23 cellular contexts compared by ENCODE assay signal in the genomic region with DNA sequence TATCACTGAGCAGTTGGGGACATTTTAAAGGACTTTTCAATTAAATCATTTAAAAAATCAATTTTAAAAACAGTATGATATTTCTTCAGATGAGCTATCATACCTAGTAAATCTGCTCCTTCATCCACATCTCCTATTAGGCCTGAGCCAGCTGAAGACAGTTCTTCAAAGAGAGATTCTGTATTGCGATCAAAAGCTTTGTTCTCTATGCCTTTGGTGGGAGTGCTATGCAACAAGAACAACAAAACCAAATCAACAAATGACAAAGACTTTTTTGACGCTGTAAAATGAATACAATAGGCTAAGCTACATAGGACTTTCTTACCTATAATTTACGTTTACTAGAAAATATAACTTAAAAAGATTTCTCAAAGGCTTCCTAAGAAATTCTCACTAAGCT.
A peak's percentile ranks its signal among the peaks of the same experiment; 100 is the strongest.
DNase-seq lines count a peak whose midpoint lies in the region; ATAC-seq, FAIRE-seq and TF ChIP-seq lines count a peak whose summit lies in the region.
"Had no signal": no experiment of that assay in that cellular context is flagged by ENCODE, and none has a peak within 500 bp of the region (broad histone marks: within the 10 kb centered on the region; RNA-seq: fewer than 3 reads in every experiment).

No MANE protein-coding gene starts in this region.

- H3K79me2 ChIP-seq in GM12878 (ENCODE audit: control insufficient read depth, insufficient read depth, low read length) (no peaks in the 10 kb centered on the region), hepatocyte (peaks cover 2% of the 10 kb centered on the region)

- TF ChIP-seq POLR2A in GM12878 (IDR thresholded peaks at IDR 0.05; ENCODE audit: low read depth, low read length): no peak

- H3K4me1 Mint-ChIP-seq in osteocyte (ENCODE audit: unreplicated experiment): peaks cover 21% of the 10 kb centered on the region
- H3K4me1 Mint-ChIP-seq in activated T-cell treated with anti-CD3 and anti-CD28 coated beads, Interleukin-2, amount 50 U/mL, for 24 hours (ENCODE audit: low read depth): no peaks in the 10 kb centered on the region

- H3K4me3 Mint-ChIP-seq in osteocyte (ENCODE audit: unreplicated experiment): no peak overlapping the region
- H3K4me3 Mint-ChIP-seq in activated T-cell treated with anti-CD3 and anti-CD28 coated beads, Interleukin-2, amount 50 U/mL, for 24 hours: no peak overlapping the region

- BruUV-seq in GM12878 (replicated peaks; lab: Mats Ljungman, UMichigan): no TSS peak

- H3K4me2 ChIP-seq in GM12878 (ENCODE audit: control insufficient read depth, insufficient read depth): no peak overlapping the region
- H3K4me2 ChIP-seq in hepatocyte: no peak overlapping the region
- H3K4me2 ChIP-seq: PC-9 had no signal

- in situ Hi-C loops in GM12878 (cut with MboI): no loop called here

- CTCF ChIA-PET in GM12878 (lab: Yijun Ruan, JAX): interaction anchor here (0.9 to 2.4 kb wide), 11 partner anchors 9 to 162 kb away, joined by 3 to 16 read pairs (median 5); partner anchors contain the start of gene NME1

- H3K27me3 Mint-ChIP-seq in osteocyte (ENCODE audit: unreplicated experiment): no peaks in the 10 kb centered on the region
- H3K27me3 Mint-ChIP-seq in activated T-cell treated with anti-CD3 and anti-CD28 coated beads, Interleukin-2, amount 50 U/mL, for 24 hours: no peaks in the 10 kb centered on the region

- H3K27ac Mint-ChIP-seq in osteocyte (ENCODE audit: unreplicated experiment): peak overlapping the region; percentile 94
- H3K27ac Mint-ChIP-seq in activated T-cell treated with anti-CD3 and anti-CD28 coated beads, Interleukin-2, amount 50 U/mL, for 24 hours: no peak overlapping the region

- RAD21 ChIA-PET in GM12878 (lab: Charles Lee; ENCODE audit: unreplicated experiment): interaction anchor here (0.8 to 1.2 kb wide), 4 partner anchors 12 to 78 kb away, joined by 3 to 5 read pairs (median 3); no protein-coding TSS in a partner anchor

- H3K9me3 Mint-ChIP-seq in osteocyte (ENCODE audit: unreplicated experiment): no peaks in the 10 kb centered on the region
- no peaks in the 10 kb centered on the region for H3K9me3 Mint-ChIP-seq in activated T-cell treated with anti-CD3 and anti-CD28 coated beads, Interleukin-2, amount 50 U/mL, for 24 hours

- H2AFZ ChIP-seq in GM12878 (ENCODE audit: control insufficient read depth, low read depth, low read length) (no peak overlapping the region), hepatocyte (no peak overlapping the region)
- H2AFZ ChIP-seq: PC-9 had no signal

- intact Hi-C loops in GM12878 (cut with micrococcal nuclease; ENCODE audit: unreplicated experiment): no loop called here

- TF ChIP-seq RAD21 in GM12878 (IDR thresholded peaks at IDR 0.05; ENCODE audit: insufficient read depth, low read depth, low read length): no peak

- H3K9me2 ChIP-seq in hepatocyte (replicated peaks; ENCODE audit: insufficient read depth): no peaks in the 10 kb centered on the region

- ATAC-seq in GM12878: no peak
- no peak for ATAC-seq in GM21367 (IDR thresholded peaks at IDR 0.05; ENCODE audit: unreplicated experiment)
- ATAC-seq: HCT116 had no signal

- DNase-seq in Ammon's horn (ENCODE audit: low spot score) (peak; percentile 41), GM12878 (ENCODE audit: low read depth, low spot score) (no peak), hepatocyte (ENCODE audit: low spot score) (no peak), osteocyte (ENCODE audit: extremely low spot score, unreplicated experiment) (no peak), NCI-H2227 (lab: John Stamatoyannopoulos, UW; ENCODE audit: unreplicated experiment) (no peak), DMS79 (lab: John Stamatoyannopoulos, UW) (no peak)
- no peak for DNase-seq in activated T-cell treated with anti-CD3 and anti-CD28 coated beads, Interleukin-2, amount 50 U/mL, for 24 hours
- DNase-seq: 8988T, ACHN, DMS153, GOT3, NCI-H1048, NCI-H1417 treated with DMSO at 0.1 percent for 48 hours, NCI-H1694 treated with DMSO at 0.1 percent for 48 hours, NCI-H2107, NCI-H2227 treated with DMSO at 0.1 percent for 48 hours, NCI-H526 treated with DMSO at 0.1 percent for 48 hours, PC-9, Right ventricle myocardium superior, RPMI8226 had no signal

- no peak for TF ChIP-seq EP300 in GM12878 (IDR thresholded peaks at IDR 0.05; ENCODE audit: borderline replicate concordance in 1 of 2, control insufficient read depth in 1 of 2, low read depth in 2 of 2, low read length in 2 of 2)

- POLR2A ChIA-PET in GM12878 (lab: Charles Lee): interaction anchor here (0.6 to 1.3 kb wide), 4 partner anchors 10 to 129 kb away, joined by 3 to 4 read pairs (median 4); no protein-coding TSS in a partner anchor

- H3K36me3 ChIP-seq in GM12878 (ENCODE audit: control insufficient read depth in 2 of 2, insufficient read depth in 2 of 2, low read length in 1 of 2): peaks cover 2 to 12% of the 10 kb centered on the region in 2 experiments; a peak in 3 of 4 replicates
- H3K36me3 ChIP-seq in hepatocyte (replicated peaks; ENCODE audit: insufficient read depth, low read depth): no peaks in the 10 kb centered on the region

- H3K9me3 ChIP-seq in GM12878 (replicated peaks; ENCODE audit: control insufficient read depth, insufficient read depth, low read length) (no peaks in the 10 kb centered on the region), hepatocyte (ENCODE audit: low read depth) (no peaks in the 10 kb centered on the region)

- no peak overlapping the region for H3K9ac ChIP-seq in GM12878 (ENCODE audit: control insufficient read depth, insufficient read depth, low read length)

- no peak for TF ChIP-seq CTCF in GM12878 (IDR thresholded peaks at IDR 0.05 in 2 of 3, conservative IDR thresholded peaks at IDR 0.05 in 1 of 3; ENCODE audit: control insufficient read depth in 2 of 3, extremely low read depth in 1 of 3, insufficient read depth in 1 of 3, low read depth in 3 of 3, low read length in 3 of 3)
- TF ChIP-seq CTCF in hepatocyte (IDR thresholded peaks at IDR 0.05; ENCODE audit: poor library complexity): no peak
- no peak for TF ChIP-seq CTCF in osteocyte (IDR thresholded peaks at IDR 0.05)

- H3K27me3 ChIP-seq in GM12878 (replicated peaks in 1 of 2; ENCODE audit: control insufficient read depth in 2 of 2, insufficient read depth in 2 of 2, low read length in 1 of 2) (no peaks in the 10 kb centered on the region), hepatocyte (no peaks in the 10 kb centered on the region)

- FAIRE-seq in GM12878 (lab: Jason Lieb, UNC): peak; percentile 35
- FAIRE-seq: GM18507 had no signal

- no peak overlapping the region for H3K4me3 ChIP-seq in GM12878
- no peak overlapping the region for H3K4me3 ChIP-seq in hepatocyte
- H3K4me3 ChIP-seq: PC-9 had no signal

- peaks cover 21% of the 10 kb centered on the region for H3K36me3 Mint-ChIP-seq in osteocyte (ENCODE audit: unreplicated experiment)
- peaks cover 58% of the 10 kb centered on the region for H3K36me3 Mint-ChIP-seq in activated T-cell treated with anti-CD3 and anti-CD28 coated beads, Interleukin-2, amount 50 U/mL, for 24 hours (ENCODE audit: low read depth)

- H3K4me1 ChIP-seq in GM12878 (ENCODE audit: control insufficient read depth, insufficient read depth, low read length) (no peaks in the 10 kb centered on the region), hepatocyte (ENCODE audit: insufficient read depth) (no peaks in the 10 kb centered on the region)

- SMC1A ChIA-PET in GM12878 (lab: Charles Lee; ENCODE audit: uncharacterized antibody, unreplicated experiment): interaction anchor here (0.8 to 1.9 kb wide), 10 partner anchors 9 to 139 kb away, joined by 3 to 16 read pairs (median 6); partner anchors contain the start of gene NME1

- H4K20me1 ChIP-seq in GM12878 (ENCODE audit: control insufficient read depth, insufficient read depth) (no peaks in the 10 kb centered on the region), hepatocyte (ENCODE audit: insufficient read depth, poor library complexity, severe bottlenecking) (no peaks in the 10 kb centered on the region)

- WGBS in GM12878 (ENCODE audit: insufficient coverage, insufficient replicate concordance, low lambda C conversion rate, missing lambda C conversion rate): 95% methylated on average over 3 of the region's 3 CpGs
- WGBS in hepatocyte (ENCODE audit: low lambda C conversion rate, missing lambda C conversion rate): 94% methylated on average over 3 of the region's 3 CpGs

- no peak overlapping the region for H3K27ac ChIP-seq in GM12878 (ENCODE audit: control insufficient read depth, insufficient read depth)
- H3K27ac ChIP-seq in hepatocyte: peak overlapping the region; percentile 58
- H3K27ac ChIP-seq: PC-9 had no signal

TF ChIP-seq in GM12878, 131 proteins besides CTCF, POLR2A, EP300 and RAD21 (continues in another document):
- TF ChIP-seq, protein P1, sequence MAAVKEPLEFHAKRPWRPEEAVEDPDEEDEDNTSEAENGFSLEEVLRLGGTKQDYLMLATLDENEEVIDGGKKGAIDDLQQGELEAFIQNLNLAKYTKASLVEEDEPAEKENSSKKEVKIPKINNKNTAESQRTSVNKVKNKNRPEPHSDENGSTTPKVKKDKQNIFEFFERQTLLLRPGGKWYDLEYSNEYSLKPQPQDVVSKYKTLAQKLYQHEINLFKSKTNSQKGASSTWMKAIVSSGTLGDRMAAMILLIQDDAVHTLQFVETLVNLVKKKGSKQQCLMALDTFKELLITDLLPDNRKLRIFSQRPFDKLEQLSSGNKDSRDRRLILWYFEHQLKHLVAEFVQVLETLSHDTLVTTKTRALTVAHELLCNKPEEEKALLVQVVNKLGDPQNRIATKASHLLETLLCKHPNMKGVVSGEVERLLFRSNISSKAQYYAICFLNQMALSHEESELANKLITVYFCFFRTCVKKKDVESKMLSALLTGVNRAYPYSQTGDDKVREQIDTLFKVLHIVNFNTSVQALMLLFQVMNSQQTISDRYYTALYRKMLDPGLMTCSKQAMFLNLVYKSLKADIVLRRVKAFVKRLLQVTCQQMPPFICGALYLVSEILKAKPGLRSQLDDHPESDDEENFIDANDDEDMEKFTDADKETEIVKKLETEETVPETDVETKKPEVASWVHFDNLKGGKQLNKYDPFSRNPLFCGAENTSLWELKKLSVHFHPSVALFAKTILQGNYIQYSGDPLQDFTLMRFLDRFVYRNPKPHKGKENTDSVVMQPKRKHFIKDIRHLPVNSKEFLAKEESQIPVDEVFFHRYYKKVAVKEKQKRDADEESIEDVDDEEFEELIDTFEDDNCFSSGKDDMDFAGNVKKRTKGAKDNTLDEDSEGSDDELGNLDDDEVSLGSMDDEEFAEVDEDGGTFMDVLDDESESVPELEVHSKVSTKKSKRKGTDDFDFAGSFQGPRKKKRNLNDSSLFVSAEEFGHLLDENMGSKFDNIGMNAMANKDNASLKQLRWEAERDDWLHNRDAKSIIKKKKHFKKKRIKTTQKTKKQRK (IDR thresholded peaks at IDR 0.05; ENCODE audit: low read depth, low read length): no peak
- no peak for TF ChIP-seq SMAD1 (IDR thresholded peaks at IDR 0.05; ENCODE audit: low read depth, partially characterized antibody)
